Comparison of ENCODE assay signal across 13 cellular contexts in the genomic region with DNA sequence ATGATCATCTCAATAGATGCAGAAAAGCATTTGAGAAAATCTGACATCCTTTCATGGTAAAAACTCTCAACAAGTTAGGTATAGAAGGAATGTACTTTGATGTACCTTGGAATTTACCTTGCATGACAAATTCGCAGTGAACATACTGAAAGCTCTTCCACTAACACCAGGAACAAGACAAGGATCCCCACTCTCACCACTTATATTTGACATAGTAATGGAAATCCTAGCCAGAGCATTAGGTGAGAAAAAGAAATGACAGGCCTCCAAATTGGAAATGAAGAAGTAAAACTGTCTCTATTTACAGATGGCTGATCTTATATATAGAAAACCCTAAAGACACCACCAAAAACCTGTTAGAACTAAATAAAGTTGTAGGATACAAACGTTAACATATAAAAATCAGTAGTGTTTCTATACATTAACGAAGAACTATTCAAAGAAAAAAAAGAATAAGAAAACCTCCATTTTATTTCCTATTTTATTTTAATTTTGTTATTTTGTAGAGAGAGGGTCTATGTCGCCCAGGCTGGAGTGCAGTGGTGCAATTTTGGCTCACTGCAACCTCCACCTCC.
"Had no signal": no experiment of that assay in that cellular context is flagged by ENCODE, and none has a peak within 500 bp of the region (broad histone marks: within the 10 kb centered on the region; RNA-seq: fewer than 3 reads in every experiment).

No MANE protein-coding gene starts in this region.

- H3K9me3 ChIP-seq: thoracic aorta, upper lobe of right lung had no signal

- H3K27ac Mint-ChIP-seq: activated CD4-positive, alpha-beta T cell treated with anti-CD3 and anti-CD28 coated beads, Interleukin-2, amount 10 ng/mL, durations not matched to agents 24 days and 14 days; activated naive CD8-positive, alpha-beta T cell treated with anti-CD3 and anti-CD28 coated beads, Interleukin-2, amount 50 U/mL, for 24 hours; activated T-helper 1 cell treated with anti-CD3 and anti-CD28 coated beads, Interleukin-12 subunit alpha, Interleukin-12 subunit beta, Interleukin-2, Interleukin-4 antibody, amounts not matched to agents 30 ng/mL and 10 ng/mL and 1 ng/mL, durations not matched to agents 14 hours and 24 hours and 36 hours had no signal

- H3K27me3 ChIP-seq: upper lobe of right lung had no signal

- DNase-seq: activated CD4-positive, alpha-beta T cell treated with anti-CD3 and anti-CD28 coated beads, Interleukin-2, amount 10 ng/mL, durations not matched to agents 24 days and 14 days; activated CD4-positive, CD25-positive, alpha-beta regulatory T cell; activated CD8-positive, alpha-beta memory T cell treated with anti-CD3 and anti-CD28 coated beads, Interleukin-2, amount 50 U/mL, for 48 hours; activated naive CD8-positive, alpha-beta T cell treated with anti-CD3 and anti-CD28 coated beads, Interleukin-2, amount 50 U/mL, for 24 hours; aorta; effector memory CD8-positive, alpha-beta T cell; foreskin melanocyte; upper lobe of right lung had no signal

- H3K27me3 Mint-ChIP-seq: activated CD4-positive, alpha-beta T cell treated with anti-CD3 and anti-CD28 coated beads, Interleukin-2, amount 10 ng/mL, durations not matched to agents 24 days and 14 days; activated naive CD8-positive, alpha-beta T cell treated with anti-CD3 and anti-CD28 coated beads, Interleukin-2, amount 50 U/mL, for 24 hours; effector memory CD8-positive, alpha-beta T cell had no signal

- ATAC-seq: activated naive CD8-positive, alpha-beta T cell treated with anti-CD3 and anti-CD28 coated beads, Interleukin-2, amount 50 U/mL, for 24 hours; effector memory CD8-positive, alpha-beta T cell; sciatic nerve; upper lobe of right lung had no signal

- H3K4me3 Mint-ChIP-seq: activated CD4-positive, alpha-beta T cell treated with anti-CD3 and anti-CD28 coated beads, Interleukin-2, amount 10 ng/mL, durations not matched to agents 24 days and 14 days; activated naive CD8-positive, alpha-beta T cell treated with anti-CD3 and anti-CD28 coated beads, Interleukin-2, amount 50 U/mL, for 24 hours; activated T-helper 1 cell treated with anti-CD3 and anti-CD28 coated beads, Interleukin-12 subunit alpha, Interleukin-12 subunit beta, Interleukin-2, Interleukin-4 antibody, amounts not matched to agents 30 ng/mL and 10 ng/mL and 1 ng/mL, durations not matched to agents 14 hours and 24 hours and 36 hours; effector memory CD8-positive, alpha-beta T cell; neural crest cell had no signal

- H3K9me3 Mint-ChIP-seq: activated CD4-positive, alpha-beta T cell treated with anti-CD3 and anti-CD28 coated beads, Interleukin-2, amount 10 ng/mL, durations not matched to agents 24 days and 14 days; activated naive CD8-positive, alpha-beta T cell treated with anti-CD3 and anti-CD28 coated beads, Interleukin-2, amount 50 U/mL, for 24 hours; activated T-helper 1 cell treated with anti-CD3 and anti-CD28 coated beads, Interleukin-12 subunit alpha, Interleukin-12 subunit beta, Interleukin-2, Interleukin-4 antibody, amounts not matched to agents 30 ng/mL and 10 ng/mL and 1 ng/mL, durations not matched to agents 14 hours and 24 hours and 36 hours; effector memory CD8-positive, alpha-beta T cell; neural crest cell had no signal

- H3K27ac ChIP-seq: epithelial cell of prostate, thoracic aorta, upper lobe of right lung had no signal

- H3K4me3 ChIP-seq: thoracic aorta, upper lobe of right lung had no signal

- H3K36me3 ChIP-seq: thoracic aorta had no signal
